8 cellular contexts compared by ENCODE assay signal in genomic region chr6:164040994-164041393, GRCh38.
"Had no signal": no experiment of that assay in that cellular context is flagged by ENCODE, and none has a peak within 500 bp of the region (broad histone marks: within the 10 kb centered on the region; RNA-seq: fewer than 3 reads in every experiment).

No MANE protein-coding gene starts in this region.

- DNase-seq: GDM1, GF-D8 had no signal

- H3K4me3 ChIP-seq: GM12878 had no signal

- ATAC-seq: GM12878 had no signal

- FAIRE-seq: G401.6, GM12878, GM12891, GM12892, GM18507, GM19239 had no signal
